Comparison of ENCODE assay signal across 14 cellular contexts in genomic region chr10:131126321-131127121, GRCh38.
DNase-seq lines count a peak whose midpoint lies in the region; ATAC-seq and TF ChIP-seq lines count a peak whose summit lies in the region.
"Had no signal": no experiment of that assay in that cellular context is flagged by ENCODE, and none has a peak within 500 bp of the region (broad histone marks: within the 10 kb centered on the region; RNA-seq: fewer than 3 reads in every experiment).

No MANE protein-coding gene starts in this region.

- TF ChIP-seq CTCF in HEK293 (tag by site-specific recombination; IDR thresholded peaks at IDR 0.05), result no peak
- TF ChIP-seq CTCF in foreskin keratinocyte (conservative IDR thresholded peaks at IDR 0.05), result no peak

- ATAC-seq in foreskin keratinocyte (peak; percentile 64), GM21529 (IDR thresholded peaks at IDR 0.05; ENCODE audit: unreplicated experiment) (no peak), GM18502 (IDR thresholded peaks at IDR 0.05; ENCODE audit: poor library complexity, unreplicated experiment) (no peak)
- ATAC-seq: GM12878 had no signal

- DNase-seq in Ammon's horn (ENCODE audit: low spot score) (peak; percentile 53), NCI-H345 treated with DMSO at 0.1 percent for 48 hours (lab: John Stamatoyannopoulos, UW; ENCODE audit: unreplicated experiment) (peak; percentile 19), foreskin keratinocyte (peak; percentile 4 to 13), GDM1 (lab: John Stamatoyannopoulos, UW) (no peak), NAMALWA (ENCODE audit: low spot score) (no peak)
- DNase-seq: activated CD4-positive, alpha-beta T cell treated with anti-CD3 and anti-CD28 coated beads, Interleukin-2, amount 10 ng/mL, durations not matched to agents 24 days and 14 days; effector CD4-positive, alpha-beta T cell; foreskin fibroblast; T-helper 2 cell had no signal

- H3K4me1 ChIP-seq in HEK293 (ENCODE audit: control insufficient read depth, insufficient read depth, low read length) (no peaks in the 10 kb centered on the region), foreskin keratinocyte (no peaks in the 10 kb centered on the region)

- no peaks in the 10 kb centered on the region for H3K9me3 ChIP-seq in HEK293 (ENCODE audit: control insufficient read depth, insufficient read depth, low read depth, low read length)

- no peak overlapping the region for H3K27ac ChIP-seq in HEK293 (ENCODE audit: extremely low read depth, low read depth, low read length)
- H3K27ac ChIP-seq in foreskin keratinocyte, result no peak overlapping the region
- H3K27ac ChIP-seq: RWPE1 had no signal

- no peaks in the 10 kb centered on the region for H3K27me3 ChIP-seq in foreskin keratinocyte

- H3K36me3 ChIP-seq in HEK293 (ENCODE audit: control insufficient read depth in 2 of 2, insufficient read depth in 1 of 2, low read length in 2 of 2), result no peaks in the 10 kb centered on the region

- POLR2A ChIA-PET in HEK293 (lab: Yijun Ruan, JAX), result no interaction called here

- CTCF ChIA-PET in HEK293 (lab: Yijun Ruan, JAX), result no interaction called here

- no peak overlapping the region for H3K4me3 ChIP-seq in HEK293 (ENCODE audit: low read depth, low read length)
- H3K4me3 ChIP-seq: GM12878 had no signal

TF ChIP-seq in HEK293, 187 proteins besides CTCF, POLR2A, EP300 and RAD21:
- TF ChIP-seq GLIS1 (tag by site-specific recombination; IDR thresholded peaks at IDR 0.05) (peak; percentile 26), ZNF132 (tag by site-specific recombination; IDR thresholded peaks at IDR 0.05; ENCODE audit: borderline replicate concordance) (no peak), ZSCAN18 (tag by site-specific recombination; IDR thresholded peaks at IDR 0.05) (no peak)

Comparison
In these comparisons a context has a peak if more than half of its experiments do, and no peak if none do; other contexts are left out.
1. DNase-seq: peak in Ammon's horn (single experiment), NCI-H345 treated with DMSO at 0.1 percent for 48 hours (single experiment) and foreskin keratinocyte (2 of 2); none in GDM1 (single experiment) and NAMALWA (single experiment).